1 cellular context compared by ENCODE assay signal in the genomic region with DNA sequence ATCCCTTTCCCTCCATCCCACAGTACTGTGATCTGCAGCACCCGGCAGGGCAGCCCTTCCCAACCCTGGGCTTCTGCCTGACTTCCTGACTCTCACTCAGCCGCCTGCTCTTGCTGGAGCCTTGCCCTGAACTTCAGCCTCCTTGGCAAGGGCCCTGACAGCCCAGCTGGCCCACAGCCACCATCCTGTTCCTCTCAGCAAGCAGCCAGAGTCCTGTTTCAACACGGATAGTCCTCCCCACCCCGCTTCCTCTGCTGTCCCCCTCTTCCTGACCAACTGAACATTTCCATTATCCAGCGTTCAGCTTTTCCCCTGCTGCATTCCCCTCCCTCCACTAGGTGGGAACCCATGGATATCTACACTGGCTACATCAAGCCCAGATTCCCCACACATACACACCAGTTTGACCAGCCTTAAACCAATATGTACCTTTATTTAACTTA.
TF ChIP-seq lines count a peak whose summit lies in the region.

No MANE protein-coding gene starts in this region.

TF ChIP-seq in GM23338, 12 proteins besides CTCF, POLR2A, EP300 and RAD21 (continued from another document):
- TF ChIP-seq, protein P1, sequence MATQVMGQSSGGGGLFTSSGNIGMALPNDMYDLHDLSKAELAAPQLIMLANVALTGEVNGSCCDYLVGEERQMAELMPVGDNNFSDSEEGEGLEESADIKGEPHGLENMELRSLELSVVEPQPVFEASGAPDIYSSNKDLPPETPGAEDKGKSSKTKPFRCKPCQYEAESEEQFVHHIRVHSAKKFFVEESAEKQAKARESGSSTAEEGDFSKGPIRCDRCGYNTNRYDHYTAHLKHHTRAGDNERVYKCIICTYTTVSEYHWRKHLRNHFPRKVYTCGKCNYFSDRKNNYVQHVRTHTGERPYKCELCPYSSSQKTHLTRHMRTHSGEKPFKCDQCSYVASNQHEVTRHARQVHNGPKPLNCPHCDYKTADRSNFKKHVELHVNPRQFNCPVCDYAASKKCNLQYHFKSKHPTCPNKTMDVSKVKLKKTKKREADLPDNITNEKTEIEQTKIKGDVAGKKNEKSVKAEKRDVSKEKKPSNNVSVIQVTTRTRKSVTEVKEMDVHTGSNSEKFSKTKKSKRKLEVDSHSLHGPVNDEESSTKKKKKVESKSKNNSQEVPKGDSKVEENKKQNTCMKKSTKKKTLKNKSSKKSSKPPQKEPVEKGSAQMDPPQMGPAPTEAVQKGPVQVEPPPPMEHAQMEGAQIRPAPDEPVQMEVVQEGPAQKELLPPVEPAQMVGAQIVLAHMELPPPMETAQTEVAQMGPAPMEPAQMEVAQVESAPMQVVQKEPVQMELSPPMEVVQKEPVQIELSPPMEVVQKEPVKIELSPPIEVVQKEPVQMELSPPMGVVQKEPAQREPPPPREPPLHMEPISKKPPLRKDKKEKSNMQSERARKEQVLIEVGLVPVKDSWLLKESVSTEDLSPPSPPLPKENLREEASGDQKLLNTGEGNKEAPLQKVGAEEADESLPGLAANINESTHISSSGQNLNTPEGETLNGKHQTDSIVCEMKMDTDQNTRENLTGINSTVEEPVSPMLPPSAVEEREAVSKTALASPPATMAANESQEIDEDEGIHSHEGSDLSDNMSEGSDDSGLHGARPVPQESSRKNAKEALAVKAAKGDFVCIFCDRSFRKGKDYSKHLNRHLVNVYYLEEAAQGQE (IDR thresholded peaks at IDR 0.05; ENCODE audit: unreplicated experiment) = no peak
- TF ChIP-seq EZH2phosphoT487 (IDR thresholded peaks at IDR 0.05; ENCODE audit: unreplicated experiment) = no peak
- TF ChIP-seq ZNF114 (CRISPR knock-in tag; IDR thresholded peaks at IDR 0.05) = no peak
- TF ChIP-seq POLR2AphosphoS5 (IDR thresholded peaks at IDR 0.05; ENCODE audit: low read depth) = no peak
